ENCODE assay signal across 1 cellular context in the genomic region with DNA sequence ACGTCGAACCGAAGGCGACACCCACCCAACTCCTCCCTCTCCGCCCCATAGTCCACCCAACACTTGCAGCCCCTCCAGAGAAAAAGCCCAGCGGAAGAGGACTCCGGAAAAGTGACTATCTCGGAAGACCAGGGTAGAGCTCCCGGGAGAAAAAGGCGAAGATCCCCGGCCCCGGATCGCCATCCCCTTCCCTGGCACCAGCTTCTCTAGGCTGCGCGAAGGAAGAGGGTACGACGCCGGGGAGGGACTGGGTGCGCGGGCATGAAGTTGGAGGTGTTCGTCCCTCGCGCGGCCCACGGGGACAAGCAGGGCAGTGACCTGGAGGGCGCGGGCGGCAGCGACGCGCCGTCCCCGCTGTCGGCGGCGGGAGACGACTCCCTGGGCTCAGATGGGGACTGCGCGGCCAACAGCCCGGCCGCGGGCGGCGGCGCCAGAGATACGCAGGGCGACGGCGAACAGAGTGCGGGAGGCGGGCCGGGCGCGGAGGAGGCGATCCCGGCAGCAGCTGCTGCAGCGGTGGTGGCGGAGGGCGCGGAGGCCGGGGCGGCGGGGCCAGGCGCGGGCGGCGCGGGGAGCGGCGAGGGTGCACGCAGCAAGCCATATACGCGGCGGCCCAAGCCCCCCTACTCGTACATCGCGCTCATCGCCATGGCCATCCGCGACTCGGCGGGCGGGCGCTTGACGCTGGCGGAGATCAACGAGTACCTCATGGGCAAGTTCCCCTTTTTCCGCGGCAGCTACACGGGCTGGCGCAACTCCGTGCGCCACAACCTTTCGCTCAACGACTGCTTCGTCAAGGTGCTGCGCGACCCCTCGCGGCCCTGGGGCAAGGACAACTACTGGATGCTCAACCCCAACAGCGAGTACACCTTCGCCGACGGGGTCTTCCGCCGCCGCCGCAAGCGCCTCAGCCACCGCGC.
A peak's percentile ranks its signal among the peaks of the same experiment; 100 is the strongest.
TF ChIP-seq lines count a peak whose summit lies in the region.

No MANE protein-coding gene starts in this region.

TF ChIP-seq in HepG2, 621 proteins besides CTCF, POLR2A, EP300 and RAD21 (continued from another document and continues in another):
- no peak for TF ChIP-seq CBX2 (IDR thresholded peaks at IDR 0.05; ENCODE audit: low read depth, low read length)
- TF ChIP-seq CBX2 (CRISPR knock-in tag; IDR thresholded peaks at IDR 0.05; ENCODE audit: low read depth): no peak
- TF ChIP-seq SRSF4 (IDR thresholded peaks at IDR 0.05; ENCODE audit: low read depth, low read length, poor library complexity, severe bottlenecking): peak; percentile 38
- no peak for TF ChIP-seq SP2 (CRISPR knock-in tag; IDR thresholded peaks at IDR 0.05)
- no peak for TF ChIP-seq ZNF251 (CRISPR knock-in tag; IDR thresholded peaks at IDR 0.05)
- TF ChIP-seq WIZ (CRISPR knock-in tag; IDR thresholded peaks at IDR 0.05): 0 out of 2 replicates have a peak, but pooled peaks have one; percentile 50
- TF ChIP-seq ZNF160 (CRISPR knock-in tag; IDR thresholded peaks at IDR 0.05): peak; percentile 17; the same call in 1 of the 2 replicates
- TF ChIP-seq EEA1 (CRISPR knock-in tag; IDR thresholded peaks at IDR 0.05; ENCODE audit: borderline replicate concordance): 0 out of 2 replicates have a peak, but pooled peaks have one; percentile 23
- no peak for TF ChIP-seq GATA4 (IDR thresholded peaks at IDR 0.05; ENCODE audit: borderline replicate concordance, low read depth)
- TF ChIP-seq HOXA5 (CRISPR knock-in tag; IDR thresholded peaks at IDR 0.05): no peak
- TF ChIP-seq ADNP (CRISPR knock-in tag; IDR thresholded peaks at IDR 0.05): no peak
- no peak for TF ChIP-seq ZNF775 (CRISPR knock-in tag; IDR thresholded peaks at IDR 0.05; ENCODE audit: borderline replicate concordance)
- 0 out of 2 replicates have a peak, but pooled peaks have one; percentile 55 for TF ChIP-seq ZNF570 (CRISPR knock-in tag; IDR thresholded peaks at IDR 0.05; ENCODE audit: borderline replicate concordance)
- TF ChIP-seq, protein P1, sequence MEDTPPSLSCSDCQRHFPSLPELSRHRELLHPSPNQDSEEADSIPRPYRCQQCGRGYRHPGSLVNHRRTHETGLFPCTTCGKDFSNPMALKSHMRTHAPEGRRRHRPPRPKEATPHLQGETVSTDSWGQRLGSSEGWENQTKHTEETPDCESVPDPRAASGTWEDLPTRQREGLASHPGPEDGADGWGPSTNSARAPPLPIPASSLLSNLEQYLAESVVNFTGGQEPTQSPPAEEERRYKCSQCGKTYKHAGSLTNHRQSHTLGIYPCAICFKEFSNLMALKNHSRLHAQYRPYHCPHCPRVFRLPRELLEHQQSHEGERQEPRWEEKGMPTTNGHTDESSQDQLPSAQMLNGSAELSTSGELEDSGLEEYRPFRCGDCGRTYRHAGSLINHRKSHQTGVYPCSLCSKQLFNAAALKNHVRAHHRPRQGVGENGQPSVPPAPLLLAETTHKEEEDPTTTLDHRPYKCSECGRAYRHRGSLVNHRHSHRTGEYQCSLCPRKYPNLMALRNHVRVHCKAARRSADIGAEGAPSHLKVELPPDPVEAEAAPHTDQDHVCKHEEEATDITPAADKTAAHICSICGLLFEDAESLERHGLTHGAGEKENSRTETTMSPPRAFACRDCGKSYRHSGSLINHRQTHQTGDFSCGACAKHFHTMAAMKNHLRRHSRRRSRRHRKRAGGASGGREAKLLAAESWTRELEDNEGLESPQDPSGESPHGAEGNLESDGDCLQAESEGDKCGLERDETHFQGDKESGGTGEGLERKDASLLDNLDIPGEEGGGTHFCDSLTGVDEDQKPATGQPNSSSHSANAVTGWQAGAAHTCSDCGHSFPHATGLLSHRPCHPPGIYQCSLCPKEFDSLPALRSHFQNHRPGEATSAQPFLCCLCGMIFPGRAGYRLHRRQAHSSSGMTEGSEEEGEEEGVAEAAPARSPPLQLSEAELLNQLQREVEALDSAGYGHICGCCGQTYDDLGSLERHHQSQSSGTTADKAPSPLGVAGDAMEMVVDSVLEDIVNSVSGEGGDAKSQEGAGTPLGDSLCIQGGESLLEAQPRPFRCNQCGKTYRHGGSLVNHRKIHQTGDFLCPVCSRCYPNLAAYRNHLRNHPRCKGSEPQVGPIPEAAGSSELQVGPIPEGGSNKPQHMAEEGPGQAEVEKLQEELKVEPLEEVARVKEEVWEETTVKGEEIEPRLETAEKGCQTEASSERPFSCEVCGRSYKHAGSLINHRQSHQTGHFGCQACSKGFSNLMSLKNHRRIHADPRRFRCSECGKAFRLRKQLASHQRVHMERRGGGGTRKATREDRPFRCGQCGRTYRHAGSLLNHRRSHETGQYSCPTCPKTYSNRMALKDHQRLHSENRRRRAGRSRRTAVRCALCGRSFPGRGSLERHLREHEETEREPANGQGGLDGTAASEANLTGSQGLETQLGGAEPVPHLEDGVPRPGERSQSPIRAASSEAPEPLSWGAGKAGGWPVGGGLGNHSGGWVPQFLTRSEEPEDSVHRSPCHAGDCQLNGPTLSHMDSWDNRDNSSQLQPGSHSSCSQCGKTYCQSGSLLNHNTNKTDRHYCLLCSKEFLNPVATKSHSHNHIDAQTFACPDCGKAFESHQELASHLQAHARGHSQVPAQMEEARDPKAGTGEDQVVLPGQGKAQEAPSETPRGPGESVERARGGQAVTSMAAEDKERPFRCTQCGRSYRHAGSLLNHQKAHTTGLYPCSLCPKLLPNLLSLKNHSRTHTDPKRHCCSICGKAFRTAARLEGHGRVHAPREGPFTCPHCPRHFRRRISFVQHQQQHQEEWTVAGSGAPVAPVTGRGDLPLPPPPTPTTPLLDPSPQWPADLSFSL (CRISPR knock-in tag; IDR thresholded peaks at IDR 0.05): 0 out of 2 replicates have a peak, but pooled peaks have one; percentile 1
- no peak for TF ChIP-seq XBP1 (CRISPR knock-in tag; IDR thresholded peaks at IDR 0.05)
- TF ChIP-seq ZNF343 (CRISPR knock-in tag; IDR thresholded peaks at IDR 0.05): no peak
- no peak for TF ChIP-seq ZNF792 (CRISPR knock-in tag; IDR thresholded peaks at IDR 0.05)
- TF ChIP-seq DPF2 (CRISPR knock-in tag; IDR thresholded peaks at IDR 0.05; ENCODE audit: borderline replicate concordance, low read depth): no peak
- no peak for TF ChIP-seq PHF20 (CRISPR knock-in tag; IDR thresholded peaks at IDR 0.05)
- TF ChIP-seq ZNF562 (CRISPR knock-in tag; IDR thresholded peaks at IDR 0.05; ENCODE audit: borderline replicate concordance): peak; percentile 65; the same call in 1 of the 2 replicates
- 0 out of 2 replicates have a peak, but pooled peaks have one; percentile 18 for TF ChIP-seq NR1H2 (CRISPR knock-in tag; IDR thresholded peaks at IDR 0.05; ENCODE audit: borderline replicate concordance, low read depth)
- no peak for TF ChIP-seq ZFP36L2 (CRISPR knock-in tag; IDR thresholded peaks at IDR 0.05)
- TF ChIP-seq NRL (CRISPR knock-in tag; IDR thresholded peaks at IDR 0.05; ENCODE audit: borderline replicate concordance): no peak
- no peak for TF ChIP-seq ZNF263 (CRISPR knock-in tag; IDR thresholded peaks at IDR 0.05)
- TF ChIP-seq, protein P2, sequence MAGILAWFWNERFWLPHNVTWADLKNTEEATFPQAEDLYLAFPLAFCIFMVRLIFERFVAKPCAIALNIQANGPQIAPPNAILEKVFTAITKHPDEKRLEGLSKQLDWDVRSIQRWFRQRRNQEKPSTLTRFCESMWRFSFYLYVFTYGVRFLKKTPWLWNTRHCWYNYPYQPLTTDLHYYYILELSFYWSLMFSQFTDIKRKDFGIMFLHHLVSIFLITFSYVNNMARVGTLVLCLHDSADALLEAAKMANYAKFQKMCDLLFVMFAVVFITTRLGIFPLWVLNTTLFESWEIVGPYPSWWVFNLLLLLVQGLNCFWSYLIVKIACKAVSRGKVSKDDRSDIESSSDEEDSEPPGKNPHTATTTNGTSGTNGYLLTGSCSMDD (CRISPR knock-in tag; IDR thresholded peaks at IDR 0.05): no peak
- TF ChIP-seq, protein P3, sequence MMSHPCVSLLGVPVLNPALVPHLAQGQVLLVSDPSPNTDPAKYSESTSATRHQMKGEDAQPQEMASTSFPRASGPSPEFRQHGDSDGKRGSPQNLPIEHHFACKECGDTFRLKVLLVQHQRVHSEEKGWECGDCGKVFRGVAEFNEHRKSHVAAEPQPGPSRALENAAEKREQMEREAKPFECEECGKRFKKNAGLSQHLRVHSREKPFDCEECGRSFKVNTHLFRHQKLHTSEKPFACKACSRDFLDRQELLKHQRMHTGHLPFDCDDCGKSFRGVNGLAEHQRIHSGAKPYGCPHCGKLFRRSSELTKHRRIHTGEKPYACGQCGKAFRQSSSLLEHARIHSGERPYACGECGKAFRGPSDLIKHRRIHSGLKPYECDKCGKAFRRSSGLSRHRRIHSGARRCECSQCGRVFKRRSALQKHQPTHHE (CRISPR knock-in tag; IDR thresholded peaks at IDR 0.05; ENCODE audit: borderline replicate concordance): no peak
- peak; percentile 8 for TF ChIP-seq HNRNPK (IDR thresholded peaks at IDR 0.05; ENCODE audit: low read depth, low read length, poor library complexity, severe bottlenecking)
- TF ChIP-seq IRF2 (CRISPR knock-in tag; IDR thresholded peaks at IDR 0.05): 0 out of 2 replicates have a peak, but pooled peaks have one; percentile 16
- TF ChIP-seq MED1 (CRISPR knock-in tag; IDR thresholded peaks at IDR 0.05): 0 out of 2 replicates have a peak, but pooled peaks have one; percentile 20
- no peak for TF ChIP-seq ZNF615 (CRISPR knock-in tag; IDR thresholded peaks at IDR 0.05; ENCODE audit: borderline replicate concordance)
- peak; percentile 89 for TF ChIP-seq SSRP1 (CRISPR knock-in tag; IDR thresholded peaks at IDR 0.05)
- TF ChIP-seq ZNF670 (CRISPR knock-in tag; IDR thresholded peaks at IDR 0.05; ENCODE audit: borderline replicate concordance): no peak
- TF ChIP-seq MAFF (IDR thresholded peaks at IDR 0.05; ENCODE audit: low read depth, low read length): no peak
- TF ChIP-seq, protein P4, sequence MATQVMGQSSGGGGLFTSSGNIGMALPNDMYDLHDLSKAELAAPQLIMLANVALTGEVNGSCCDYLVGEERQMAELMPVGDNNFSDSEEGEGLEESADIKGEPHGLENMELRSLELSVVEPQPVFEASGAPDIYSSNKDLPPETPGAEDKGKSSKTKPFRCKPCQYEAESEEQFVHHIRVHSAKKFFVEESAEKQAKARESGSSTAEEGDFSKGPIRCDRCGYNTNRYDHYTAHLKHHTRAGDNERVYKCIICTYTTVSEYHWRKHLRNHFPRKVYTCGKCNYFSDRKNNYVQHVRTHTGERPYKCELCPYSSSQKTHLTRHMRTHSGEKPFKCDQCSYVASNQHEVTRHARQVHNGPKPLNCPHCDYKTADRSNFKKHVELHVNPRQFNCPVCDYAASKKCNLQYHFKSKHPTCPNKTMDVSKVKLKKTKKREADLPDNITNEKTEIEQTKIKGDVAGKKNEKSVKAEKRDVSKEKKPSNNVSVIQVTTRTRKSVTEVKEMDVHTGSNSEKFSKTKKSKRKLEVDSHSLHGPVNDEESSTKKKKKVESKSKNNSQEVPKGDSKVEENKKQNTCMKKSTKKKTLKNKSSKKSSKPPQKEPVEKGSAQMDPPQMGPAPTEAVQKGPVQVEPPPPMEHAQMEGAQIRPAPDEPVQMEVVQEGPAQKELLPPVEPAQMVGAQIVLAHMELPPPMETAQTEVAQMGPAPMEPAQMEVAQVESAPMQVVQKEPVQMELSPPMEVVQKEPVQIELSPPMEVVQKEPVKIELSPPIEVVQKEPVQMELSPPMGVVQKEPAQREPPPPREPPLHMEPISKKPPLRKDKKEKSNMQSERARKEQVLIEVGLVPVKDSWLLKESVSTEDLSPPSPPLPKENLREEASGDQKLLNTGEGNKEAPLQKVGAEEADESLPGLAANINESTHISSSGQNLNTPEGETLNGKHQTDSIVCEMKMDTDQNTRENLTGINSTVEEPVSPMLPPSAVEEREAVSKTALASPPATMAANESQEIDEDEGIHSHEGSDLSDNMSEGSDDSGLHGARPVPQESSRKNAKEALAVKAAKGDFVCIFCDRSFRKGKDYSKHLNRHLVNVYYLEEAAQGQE (IDR thresholded peaks at IDR 0.05; ENCODE audit: borderline replicate concordance in 1 of 2, low read depth in 1 of 2, low read length in 2 of 2): 0 out of 4 replicates have a peak, but pooled peaks of 1 of the 2 experiments have one; percentile 6
- no peak for TF ChIP-seq ZNF616 (CRISPR knock-in tag; IDR thresholded peaks at IDR 0.05; ENCODE audit: low read depth)
- TF ChIP-seq, protein P5, sequence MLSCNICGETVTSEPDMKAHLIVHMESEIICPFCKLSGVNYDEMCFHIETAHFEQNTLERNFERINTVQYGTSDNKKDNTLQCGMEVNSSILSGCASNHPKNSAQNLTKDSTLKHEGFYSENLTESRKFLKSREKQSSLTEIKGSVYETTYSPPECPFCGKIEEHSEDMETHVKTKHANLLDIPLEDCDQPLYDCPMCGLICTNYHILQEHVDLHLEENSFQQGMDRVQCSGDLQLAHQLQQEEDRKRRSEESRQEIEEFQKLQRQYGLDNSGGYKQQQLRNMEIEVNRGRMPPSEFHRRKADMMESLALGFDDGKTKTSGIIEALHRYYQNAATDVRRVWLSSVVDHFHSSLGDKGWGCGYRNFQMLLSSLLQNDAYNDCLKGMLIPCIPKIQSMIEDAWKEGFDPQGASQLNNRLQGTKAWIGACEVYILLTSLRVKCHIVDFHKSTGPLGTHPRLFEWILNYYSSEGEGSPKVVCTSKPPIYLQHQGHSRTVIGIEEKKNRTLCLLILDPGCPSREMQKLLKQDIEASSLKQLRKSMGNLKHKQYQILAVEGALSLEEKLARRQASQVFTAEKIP (CRISPR knock-in tag; IDR thresholded peaks at IDR 0.05; ENCODE audit: borderline replicate concordance): no peak
- 0 out of 2 replicates have a peak, but pooled peaks have one; percentile 37 for TF ChIP-seq NCOA5 (CRISPR knock-in tag; IDR thresholded peaks at IDR 0.05)
- TF ChIP-seq, protein P6, sequence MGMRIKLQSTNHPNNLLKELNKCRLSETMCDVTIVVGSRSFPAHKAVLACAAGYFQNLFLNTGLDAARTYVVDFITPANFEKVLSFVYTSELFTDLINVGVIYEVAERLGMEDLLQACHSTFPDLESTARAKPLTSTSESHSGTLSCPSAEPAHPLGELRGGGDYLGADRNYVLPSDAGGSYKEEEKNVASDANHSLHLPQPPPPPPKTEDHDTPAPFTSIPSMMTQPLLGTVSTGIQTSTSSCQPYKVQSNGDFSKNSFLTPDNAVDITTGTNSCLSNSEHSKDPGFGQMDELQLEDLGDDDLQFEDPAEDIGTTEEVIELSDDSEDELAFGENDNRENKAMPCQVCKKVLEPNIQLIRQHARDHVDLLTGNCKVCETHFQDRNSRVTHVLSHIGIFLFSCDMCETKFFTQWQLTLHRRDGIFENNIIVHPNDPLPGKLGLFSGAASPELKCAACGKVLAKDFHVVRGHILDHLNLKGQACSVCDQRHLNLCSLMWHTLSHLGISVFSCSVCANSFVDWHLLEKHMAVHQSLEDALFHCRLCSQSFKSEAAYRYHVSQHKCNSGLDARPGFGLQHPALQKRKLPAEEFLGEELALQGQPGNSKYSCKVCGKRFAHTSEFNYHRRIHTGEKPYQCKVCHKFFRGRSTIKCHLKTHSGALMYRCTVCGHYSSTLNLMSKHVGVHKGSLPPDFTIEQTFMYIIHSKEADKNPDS (CRISPR knock-in tag; IDR thresholded peaks at IDR 0.05): no peak
